In the genomic region with DNA sequence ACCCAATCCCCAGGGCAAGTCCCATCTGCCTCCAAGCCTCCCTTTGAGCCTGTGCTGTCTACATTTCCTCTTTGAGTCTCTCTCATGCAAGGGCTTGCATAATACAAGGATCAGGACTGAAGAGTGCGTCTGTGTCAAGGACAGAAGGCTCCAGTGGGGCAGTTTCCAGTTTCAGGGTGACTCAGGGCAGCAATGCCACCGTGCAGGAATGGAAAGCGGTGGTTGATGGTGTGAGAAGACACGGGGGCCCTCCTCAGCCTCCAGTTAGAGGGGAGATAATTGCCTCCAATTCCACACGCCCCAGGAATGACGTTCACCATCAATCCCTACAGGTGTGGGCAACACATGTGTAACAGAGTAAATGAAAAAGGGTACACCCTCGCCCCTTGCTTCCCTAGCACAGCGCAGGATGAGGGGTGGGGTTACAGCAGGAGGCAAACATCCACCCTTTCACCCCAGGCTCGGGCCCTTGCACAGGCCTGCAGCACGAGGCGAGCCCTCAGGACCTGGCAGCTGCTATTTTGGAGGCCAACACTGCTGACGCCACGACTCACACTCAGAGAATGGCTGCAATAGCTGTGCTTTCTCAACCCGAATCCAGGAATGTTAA, we compare ENCODE assay signal across 9 cellular contexts. TPM values are rescaled to one million over a fixed set of nuclear protein-coding genes. Genes with fewer than 3 reads are reported as not detected.
DNase-seq lines count a peak whose midpoint lies in the region; ATAC-seq, FAIRE-seq and TF ChIP-seq lines count a peak whose summit lies in the region.
"Had no signal": no experiment of that assay in that cellular context is flagged by ENCODE, and none has a peak within 500 bp of the region (broad histone marks: within the 10 kb centered on the region; RNA-seq: fewer than 3 reads in every experiment).

No MANE protein-coding gene starts in this region.

- H3K27me3 Mint-ChIP-seq in IgD-negative memory B cell (no peaks in the 10 kb centered on the region), nephron progenitor cell (ENCODE audit: low read depth, poor library complexity) (no peaks in the 10 kb centered on the region)

- H3K4me1 ChIP-seq in osteoblast (ENCODE audit: insufficient read depth, low read length) (no peaks in the 10 kb centered on the region), kidney (ENCODE audit: control insufficient read depth in 1 of 2, insufficient read depth in 1 of 2, low read depth in 1 of 2, low read length in 2 of 2) (peaks cover 0 to 4% of the 10 kb centered on the region in 2 donors)

- peaks cover 2% of the 10 kb centered on the region for H3K79me2 ChIP-seq in osteoblast (ENCODE audit: insufficient read depth, low read length)

- no peak overlapping the region for H3K4me3 ChIP-seq in osteoblast (ENCODE audit: insufficient read depth, low read length)
- no peak overlapping the region for H3K4me3 ChIP-seq in kidney (ENCODE audit: low read length in 2 of 2)

- H3K9ac ChIP-seq in kidney (ENCODE audit: low read length in 2 of 2) = no peak overlapping the region

- H3K4me1 Mint-ChIP-seq in IgD-negative memory B cell (peaks cover 29 to 40% (median 37%) of the 10 kb centered on the region in 3 donors), nephron progenitor cell (peaks cover 6% of the 10 kb centered on the region)

- H3K9me3 ChIP-seq in osteoblast (ENCODE audit: low read depth, low read length) (no peaks in the 10 kb centered on the region), kidney (ENCODE audit: control insufficient read depth in 1 of 2, low read length in 2 of 2) (no peaks in the 10 kb centered on the region)

- H4K20me1 ChIP-seq in osteoblast (ENCODE audit: insufficient read depth, low read length) = no peaks in the 10 kb centered on the region

- H3K4me2 ChIP-seq in osteoblast (ENCODE audit: insufficient read depth, low read length) = no peak overlapping the region

- H3K27ac Mint-ChIP-seq in IgD-negative memory B cell (peak overlapping the region; percentile 26 to 94 (median 85)), nephron progenitor cell (no peak overlapping the region)

- H3K27ac ChIP-seq in cingulate gyrus (ENCODE audit: low read depth, low read length) (peak overlapping the region; percentile 41), osteoblast (ENCODE audit: low read depth, low read length) (no peak overlapping the region), kidney (ENCODE audit: low read depth in 2 of 2, low read length in 2 of 2) (peak overlapping the region in 1 of 2 donors; percentile 47)

- TF ChIP-seq CTCF in osteoblast (IDR thresholded peaks at IDR 0.05; ENCODE audit: extremely low read depth, low read depth, low read length) = no peak
- no peak for TF ChIP-seq CTCF in kidney (IDR thresholded peaks at IDR 0.05; ENCODE audit: borderline replicate concordance, extremely low read depth, insufficient read depth)
- TF ChIP-seq CTCF in nephron progenitor cell (IDR thresholded peaks at IDR 0.05) = no peak

- peaks cover 17% of the 10 kb centered on the region for H3K36me3 ChIP-seq in osteoblast (ENCODE audit: insufficient read depth, low read length)
- H3K36me3 ChIP-seq in kidney (ENCODE audit: control insufficient read depth in 1 of 2, insufficient read depth in 2 of 2, low read length in 2 of 2) = peaks cover 4 to 11% of the 10 kb centered on the region in 2 donors

- intact Hi-C loops in kidney (cut with DNase I) = no loop called here

- ATAC-seq in GM18511 (IDR thresholded peaks at IDR 0.05; ENCODE audit: unreplicated experiment) = peak; percentile 56

- H2AFZ ChIP-seq in osteoblast (ENCODE audit: low read length) = no peak overlapping the region

- no peaks in the 10 kb centered on the region for H3K27me3 ChIP-seq in osteoblast (ENCODE audit: insufficient read depth, low read length)

- H3K36me3 Mint-ChIP-seq in IgD-negative memory B cell (no peaks in the 10 kb centered on the region), nephron progenitor cell (ENCODE audit: low read depth) (peaks cover 5% of the 10 kb centered on the region)

- H3K9me3 Mint-ChIP-seq in IgD-negative memory B cell (no peaks in the 10 kb centered on the region), nephron progenitor cell (no peaks in the 10 kb centered on the region)

- FAIRE-seq in kidney (lab: Jason Lieb, UNC) = no peak

- H3K4me3 Mint-ChIP-seq in IgD-negative memory B cell (peak overlapping the region in 3 of 4 donors; percentile 3 to 81 (median 67)), nephron progenitor cell (no peak overlapping the region)

- peak; percentile 52 for DNase-seq in osteoblast (ENCODE audit: insufficient read length, low spot score, missing footprints)
- no peak for DNase-seq in kidney
- DNase-seq in NCI-H1694 treated with DMSO at 0.1 percent for 48 hours (lab: John Stamatoyannopoulos, UW) = no peak
- DNase-seq in nephron progenitor cell = no peak
- no peak for DNase-seq in NCI-H748 treated with DMSO at 0.1 percent for 48 hours (lab: John Stamatoyannopoulos, UW)
- DNase-seq: KG1 had no signal

RNA-seq across cellular contexts. Expression of a gene that starts 24.8 kb away (rescaled TPM):
- polyA plus RNA-seq in IgD-negative memory B cell (22.0 TPM), kidney (ENCODE audit: insufficient read depth, low read depth, low replicate concordance) (15.3 TPM)
- total RNA-seq in osteoblast (4.7 and 7.1 TPM in 2 replicates), kidney (11.2 TPM)

RNA-seq across cellular contexts. Expression of a gene that starts 43.0 kb away (rescaled TPM):
- polyA plus RNA-seq in IgD-negative memory B cell (103 TPM), kidney (ENCODE audit: insufficient read depth, low read depth, low replicate concordance) (28.2 TPM)
- total RNA-seq in osteoblast (8.7 and 9.4 TPM in 2 replicates), kidney (30.1 TPM)

RNA-seq across cellular contexts. Expression of a gene that starts 52.4 kb away (rescaled TPM):
- polyA plus RNA-seq in IgD-negative memory B cell (101 TPM), kidney (ENCODE audit: insufficient read depth, low read depth, low replicate concordance) (134 TPM)
- total RNA-seq in osteoblast (43.6 and 45.6 TPM in 2 replicates), kidney (46.4 TPM)

RNA-seq across cellular contexts. Expression of a gene that starts 52.6 kb away (rescaled TPM):
- polyA plus RNA-seq in IgD-negative memory B cell (27.8 TPM), kidney (ENCODE audit: insufficient read depth, low read depth, low replicate concordance) (8.0 TPM)
- total RNA-seq in osteoblast (9.0 and 12.1 TPM in 2 replicates), kidney (49.2 TPM)
